ENCODE assay signal across 8 cellular contexts in the genomic region with DNA sequence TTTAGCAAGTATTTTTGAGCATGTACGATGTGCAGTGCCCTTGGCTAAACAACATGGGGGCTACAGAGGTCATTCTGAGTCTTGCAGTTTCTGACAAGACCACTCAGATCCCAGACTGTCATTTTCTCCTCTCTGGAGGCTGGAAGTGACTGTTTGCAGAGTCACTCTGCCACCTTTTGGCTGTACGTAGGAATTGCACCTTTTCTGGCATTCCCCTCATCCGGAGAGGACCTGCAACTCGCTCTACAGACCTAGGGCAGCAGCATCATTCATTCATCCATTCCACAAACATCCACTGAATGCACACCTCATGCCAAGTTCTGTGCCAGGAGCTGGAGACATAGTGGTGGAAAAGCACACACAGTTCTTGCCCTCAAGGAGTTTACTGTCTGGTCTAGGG.
DNase-seq lines count a peak whose midpoint lies in the region; ATAC-seq, FAIRE-seq and TF ChIP-seq lines count a peak whose summit lies in the region.

No MANE protein-coding gene starts in this region.

- POLR2A ChIA-PET in endothelial cell of umbilical vein (lab: Charles Lee), result no interaction called here

- H3K27me3 ChIP-seq in left ventricle myocardium inferior (ENCODE audit: low read depth) (no peaks in the 10 kb centered on the region), endothelial cell of umbilical vein (ENCODE audit: control insufficient read depth in 2 of 2, insufficient read depth in 2 of 2, low read length in 2 of 2) (no peaks in the 10 kb centered on the region), smooth muscle cell (ENCODE audit: low read depth) (no peaks in the 10 kb centered on the region)

- H3K36me3 Mint-ChIP-seq in natural killer cell, result no peaks in the 10 kb centered on the region

- DNase-seq in left ventricle myocardium inferior (no peak), left cardiac atrium (no peak), RPMI7951 (ENCODE audit: low read depth) (peak; percentile 1), endothelial cell of umbilical vein (ENCODE audit: low read depth, low spot score) (peak; percentile 5), smooth muscle cell (lab: John Stamatoyannopoulos, UW; ENCODE audit: unreplicated experiment) (no peak), natural killer cell (no peak), left ventricle myocardium superior (no peak)

- no peaks in the 10 kb centered on the region for H3K9me1 ChIP-seq in endothelial cell of umbilical vein (replicated peaks; ENCODE audit: control insufficient read depth, extremely low read depth, insufficient read depth, low read length)

- H2AFZ ChIP-seq in endothelial cell of umbilical vein (ENCODE audit: low read depth, low read length) (no peak overlapping the region), smooth muscle cell (ENCODE audit: low read depth) (no peak overlapping the region)

- H3K27me3 Mint-ChIP-seq in natural killer cell (ENCODE audit: low read depth in 2 of 2), result peaks cover 3 to 32% of the 10 kb centered on the region in 2 donors

- no peak for TF ChIP-seq POLR2A in endothelial cell of umbilical vein (IDR thresholded peaks at IDR 0.05; ENCODE audit: low read depth, low read length)

- no peak overlapping the region for H3K27ac ChIP-seq in left ventricle myocardium inferior (replicated peaks)
- no peak overlapping the region for H3K27ac ChIP-seq in endothelial cell of umbilical vein (ENCODE audit: insufficient read depth, low read depth, low read length)
- H3K27ac ChIP-seq in smooth muscle cell (ENCODE audit: low read depth), result no peak overlapping the region

- H3K9me3 ChIP-seq in left ventricle myocardium inferior (replicated peaks) (no peaks in the 10 kb centered on the region), endothelial cell of umbilical vein (replicated peaks; ENCODE audit: control insufficient read depth, insufficient read depth, low read length) (no peaks in the 10 kb centered on the region), smooth muscle cell (replicated peaks; ENCODE audit: low read depth) (no peaks in the 10 kb centered on the region)

- no peak for ATAC-seq in left cardiac atrium
- peak; percentile 79 for ATAC-seq in HG03095 (IDR thresholded peaks at IDR 0.05; ENCODE audit: unreplicated experiment)
- no peak for ATAC-seq in natural killer cell
- no peak for ATAC-seq in left ventricle myocardium superior

- H3K4me3 ChIP-seq in left ventricle myocardium inferior, result no peak overlapping the region
- H3K4me3 ChIP-seq in endothelial cell of umbilical vein (replicated peaks in 1 of 3; ENCODE audit: insufficient read depth in 1 of 3, low read depth in 1 of 3, low read length in 3 of 3), result no peak overlapping the region
- H3K4me3 ChIP-seq in smooth muscle cell, result no peak overlapping the region

- H3K4me2 ChIP-seq in endothelial cell of umbilical vein (ENCODE audit: insufficient read depth, low read length) (no peak overlapping the region), smooth muscle cell (no peak overlapping the region)

- no peak overlapping the region for H3K27ac Mint-ChIP-seq in natural killer cell

- no TSS peak for BruUV-seq in endothelial cell of umbilical vein (replicated peaks; lab: Mats Ljungman, UMichigan)

- TF ChIP-seq CTCF in left ventricle myocardium inferior (IDR thresholded peaks at IDR 0.05; ENCODE audit: borderline replicate concordance) (peak; percentile 46), endothelial cell of umbilical vein (IDR thresholded peaks at IDR 0.05; ENCODE audit: extremely low read depth in 1 of 2, insufficient read depth in 1 of 2, low read depth in 1 of 2, low read length in 2 of 2) (peak in 1 of 2 donors; percentile 25), smooth muscle cell (IDR thresholded peaks at IDR 0.05; ENCODE audit: borderline replicate concordance, insufficient read depth, poor library complexity, severe bottlenecking) (peak; percentile 27), natural killer cell (IDR thresholded peaks at IDR 0.05) (no peak)

- peak; percentile 18 for FAIRE-seq in endothelial cell of umbilical vein (lab: Jason Lieb, UNC)

- H3K4me1 ChIP-seq in left ventricle myocardium inferior (no peaks in the 10 kb centered on the region), endothelial cell of umbilical vein (ENCODE audit: control insufficient read depth, extremely low read depth, insufficient read depth, low read length) (no peaks in the 10 kb centered on the region), smooth muscle cell (ENCODE audit: low read depth) (no peaks in the 10 kb centered on the region)

- no peak overlapping the region for H3K4me3 Mint-ChIP-seq in natural killer cell

- H3K9ac ChIP-seq in endothelial cell of umbilical vein (replicated peaks; ENCODE audit: extremely low read depth, insufficient read depth, low read length), result no peak overlapping the region
- no peak overlapping the region for H3K9ac ChIP-seq in smooth muscle cell (ENCODE audit: low read depth)

- no peaks in the 10 kb centered on the region for H3K79me2 ChIP-seq in endothelial cell of umbilical vein (ENCODE audit: control insufficient read depth, insufficient read depth, low read length)
- H3K79me2 ChIP-seq in smooth muscle cell (ENCODE audit: low read depth), result no peaks in the 10 kb centered on the region

- H3K9me3 Mint-ChIP-seq in natural killer cell, result no peaks in the 10 kb centered on the region

- CTCF ChIA-PET in endothelial cell of umbilical vein (lab: Charles Lee), result no interaction called here

- intact Hi-C loops in left ventricle myocardium inferior (cut with micrococcal nuclease) (no loop called here), left cardiac atrium (cut with DNase I) (loop anchor here in 1 of 2 donors (10.0 kb wide), 1 partner anchor 239 kb away; no protein-coding TSS in a partner anchor), endothelial cell of umbilical vein (cut with micrococcal nuclease) (no loop called here), natural killer cell (cut with micrococcal nuclease) (no loop called here), left ventricle myocardium superior (cut with micrococcal nuclease) (no loop called here)

- dilution Hi-C loops in endothelial cell of umbilical vein (cut with MboI; ENCODE audit: extremely low pct_ligation_motif_present, low sequenced_read_pairs), result no loop called here

- H3K36me3 ChIP-seq in left ventricle myocardium inferior (no peaks in the 10 kb centered on the region), endothelial cell of umbilical vein (ENCODE audit: control insufficient read depth in 2 of 2, extremely low read depth in 1 of 2, insufficient read depth in 2 of 2, low read length in 2 of 2) (no peaks in the 10 kb centered on the region), smooth muscle cell (ENCODE audit: low read depth) (no peaks in the 10 kb centered on the region)

- no peaks in the 10 kb centered on the region for H3K4me1 Mint-ChIP-seq in natural killer cell

- no peaks in the 10 kb centered on the region for H3F3A ChIP-seq in smooth muscle cell (ENCODE audit: low read depth)

- H4K20me1 ChIP-seq in endothelial cell of umbilical vein (replicated peaks; ENCODE audit: control insufficient read depth, extremely low read depth, insufficient read depth, low read length) (no peaks in the 10 kb centered on the region), smooth muscle cell (ENCODE audit: low read depth) (no peaks in the 10 kb centered on the region)

- 14% methylated on average over 4 of the region's 4 CpGs for WGBS in smooth muscle cell (ENCODE audit: low lambda C conversion rate)

TF ChIP-seq in endothelial cell of umbilical vein, 7 proteins besides CTCF, POLR2A, EP300 and RAD21:
- no peak for TF ChIP-seq MYC (IDR thresholded peaks at IDR 0.05; ENCODE audit: low read depth, low read length)

Comparison
In these comparisons a context has a peak if more than half of its experiments do, and no peak if none do; other contexts are left out.
1. DNase-seq: peak in RPMI7951 (single experiment) and endothelial cell of umbilical vein (single experiment); none in left ventricle myocardium inferior (single experiment), left cardiac atrium (single experiment), smooth muscle cell (single experiment), natural killer cell (single experiment) and left ventricle myocardium superior (single experiment).